15 cellular contexts compared by ENCODE assay signal in the genomic region with DNA sequence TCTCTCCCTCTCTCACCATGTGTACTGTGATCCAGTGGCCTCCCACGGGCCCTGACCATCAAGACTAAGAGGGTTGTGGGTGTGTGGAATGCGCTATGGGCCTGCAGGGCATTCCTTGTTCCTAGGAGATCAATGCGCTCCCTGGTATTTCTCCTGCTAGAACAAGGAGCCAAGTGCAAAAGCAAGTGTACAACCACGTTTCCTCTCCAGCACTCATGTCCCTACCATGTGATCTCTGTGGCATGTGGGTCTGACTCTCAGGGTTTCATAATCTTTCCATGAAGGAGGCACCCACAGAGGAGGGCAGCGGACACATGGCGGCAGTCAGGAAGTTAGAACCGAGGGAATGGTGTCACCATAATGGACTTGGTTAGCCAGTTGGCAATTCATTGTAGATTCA.
DNase-seq lines count a peak whose midpoint lies in the region; ATAC-seq, FAIRE-seq and TF ChIP-seq lines count a peak whose summit lies in the region.
"Had no signal": no experiment of that assay in that cellular context is flagged by ENCODE, and none has a peak within 500 bp of the region (broad histone marks: within the 10 kb centered on the region; RNA-seq: fewer than 3 reads in every experiment).

No MANE protein-coding gene starts in this region.

- H4K91ac ChIP-seq in trophoblast cell (ENCODE audit: low read depth, low read length) = no peak overlapping the region

- DNase-seq in HepG2 (ENCODE audit: low spot score) (no peak), right lobe of liver (no peak), foreskin melanocyte (peak; percentile 3), trophoblast cell (peak; percentile 79 to 88), NCI-H1417 treated with DMSO at 0.1 percent for 48 hours (lab: John Stamatoyannopoulos, UW) (no peak), HT-29 (ENCODE audit: low spot score) (no peak)
- no peak for DNase-seq in NK-92 treated with Interleukin-12 subunit alpha and Interleukin-12 subunit beta, amount 100 ng/mL, for 24 hours (lab: John Stamatoyannopoulos, UW)
- DNase-seq: ACHN; CD4-positive, CD25-positive, alpha-beta regulatory T cell; DMS53; HCEC 1CT; NCI-H1092 treated with DMSO at 0.1 percent for 48 hours; NCI-H187 had no signal

- no peak overlapping the region for H4K12ac ChIP-seq in trophoblast cell (ENCODE audit: low read depth, low read length)

- no peak for TF ChIP-seq EP300 in HepG2 (IDR thresholded peaks at IDR 0.05; ENCODE audit: low read depth in 2 of 2, low read length in 2 of 2)
- TF ChIP-seq EP300 in HepG2 (CRISPR knock-in tag; IDR thresholded peaks at IDR 0.05; ENCODE audit: borderline replicate concordance) = no peak

- no peak overlapping the region for H3K18ac ChIP-seq in trophoblast cell (ENCODE audit: low read length)

- no peak overlapping the region for H2BK12ac ChIP-seq in trophoblast cell (ENCODE audit: low read length)

- ATAC-seq in HepG2 (no peak), right lobe of liver (no peak), HG03521 (IDR thresholded peaks at IDR 0.05; ENCODE audit: unreplicated experiment) (no peak)

- H2BK5ac ChIP-seq in trophoblast cell (ENCODE audit: low read depth, low read length, poor library complexity) = no peak overlapping the region

- H3K4me2 ChIP-seq in HepG2 (ENCODE audit: low read depth, low read length) (no peak overlapping the region), trophoblast cell (ENCODE audit: low read length) (no peak overlapping the region)

- H3K4ac ChIP-seq in trophoblast cell (ENCODE audit: low read depth, low read length) = no peak overlapping the region

- no peak for TF ChIP-seq CTCF in HepG2 (CRISPR knock-in tag; IDR thresholded peaks at IDR 0.05)
- no peak for TF ChIP-seq CTCF in right lobe of liver (IDR thresholded peaks at IDR 0.05)

- H3K9me3 ChIP-seq in HepG2 (ENCODE audit: low read length) (no peaks in the 10 kb centered on the region), right lobe of liver (no peaks in the 10 kb centered on the region), trophoblast cell (ENCODE audit: insufficient read depth, low read depth, low read length) (peaks cover 2% of the 10 kb centered on the region)

- intact Hi-C loops in HepG2 (cut with micrococcal nuclease; ENCODE audit: unreplicated experiment) (no loop called here), right lobe of liver (cut with DNase I) (no loop called here)

- H4K20me1 ChIP-seq in HepG2 (ENCODE audit: insufficient read depth, low read length) = no peaks in the 10 kb centered on the region

- H2BK120ac ChIP-seq in trophoblast cell (ENCODE audit: insufficient read depth, low read length, poor library complexity) = no peak overlapping the region

- H2AFZ ChIP-seq in HepG2 (ENCODE audit: low read length) = no peak overlapping the region
- H2AFZ ChIP-seq in trophoblast cell (ENCODE audit: insufficient read depth, low read length, poor library complexity) = no peak overlapping the region

- H3K9ac ChIP-seq in HepG2 (ENCODE audit: insufficient read depth, low read depth, low read length) = no peak overlapping the region
- H3K9ac ChIP-seq in trophoblast cell (ENCODE audit: low read length) = no peak overlapping the region

- 61% methylated on average over 6 of the region's 7 CpGs for WGBS in HepG2 (ENCODE audit: low lambda C conversion rate)
- 88% methylated on average over 5 of the region's 7 CpGs for WGBS in right lobe of liver (ENCODE audit: insufficient coverage, low coverage, low lambda C conversion rate, missing lambda C conversion rate)
- WGBS in trophoblast cell (ENCODE audit: extremely low coverage, insufficient coverage, insufficient read length) = no CpG with 5 or more reads among the region's 7 CpGs

- FAIRE-seq in HepG2 (lab: Jason Lieb, UNC) = no peak
- FAIRE-seq: HTR-8/SVneo had no signal

- no peak overlapping the region for H3K27ac ChIP-seq in HepG2 (ENCODE audit: extremely low read length, insufficient read depth, low read length)
- H3K27ac ChIP-seq in right lobe of liver = no peak overlapping the region
- H3K27ac ChIP-seq in trophoblast cell (ENCODE audit: low read depth, low read length) = no peak overlapping the region

- H3K4me1 ChIP-seq in HepG2 (ENCODE audit: insufficient read depth, low read length) (peaks cover 18% of the 10 kb centered on the region), right lobe of liver (peaks cover 0 to 15% (median 0%) of the 10 kb centered on the region in 4 donors), trophoblast cell (ENCODE audit: control insufficient read depth in 1 of 2, insufficient read depth in 2 of 2, low read length in 2 of 2) (peaks cover 5 to 9% of the 10 kb centered on the region in 2 experiments)

- no peaks in the 10 kb centered on the region for H3K79me1 ChIP-seq in trophoblast cell (ENCODE audit: low read length)

- TF ChIP-seq POLR2A in HepG2 (IDR thresholded peaks at IDR 0.05; ENCODE audit: insufficient read depth in 1 of 2, low read depth in 2 of 2, low read length in 2 of 2) (no peak), right lobe of liver (IDR thresholded peaks at IDR 0.05) (no peak)

- CTCF ChIA-PET in HepG2 (lab: Yijun Ruan, JAX; ENCODE audit: low intra/inter-chr PET ratio, low total read pairs) = no interaction called here

- no peaks in the 10 kb centered on the region for H3K36me3 ChIP-seq in HepG2 (replicated peaks in 1 of 2; ENCODE audit: control insufficient read depth in 1 of 2, insufficient read depth in 2 of 2, low read length in 2 of 2)
- no peaks in the 10 kb centered on the region for H3K36me3 ChIP-seq in right lobe of liver
- no peaks in the 10 kb centered on the region for H3K36me3 ChIP-seq in trophoblast cell (ENCODE audit: control insufficient read depth in 1 of 2, insufficient read depth in 2 of 2, low read length in 2 of 2)

- no peak overlapping the region for H3K23ac ChIP-seq in trophoblast cell (ENCODE audit: low read length)

- H3K79me2 ChIP-seq in HepG2 (ENCODE audit: insufficient read depth, low read length) (no peaks in the 10 kb centered on the region), trophoblast cell (ENCODE audit: control insufficient read depth, insufficient read depth, low read length, poor library complexity) (no peaks in the 10 kb centered on the region)

- no peak overlapping the region for H4K8ac ChIP-seq in trophoblast cell (ENCODE audit: low read depth, low read length)

- H3K4me3 ChIP-seq in HepG2 (replicated peaks in 1 of 3; ENCODE audit: insufficient read depth in 1 of 3, low read depth in 2 of 3, low read length in 3 of 3) (no peak overlapping the region), right lobe of liver (no peak overlapping the region), trophoblast cell (ENCODE audit: low read depth, low read length) (no peak overlapping the region)

- BruUV-seq in HepG2 (replicated peaks; lab: Mats Ljungman, UMichigan) = no TSS peak

- H3K27me3 ChIP-seq in HepG2 (ENCODE audit: control insufficient read depth in 1 of 2, insufficient read depth in 2 of 2, low read length in 2 of 2) (peaks cover 0 to 2% of the 10 kb centered on the region in 2 experiments; a peak in 1 of 5 replicates), right lobe of liver (no peaks in the 10 kb centered on the region), trophoblast cell (ENCODE audit: insufficient read depth, low read length) (no peaks in the 10 kb centered on the region)

- TF ChIP-seq RAD21 in HepG2 (CRISPR knock-in tag; IDR thresholded peaks at IDR 0.05) = no peak

- no peak overlapping the region for H2AK5ac ChIP-seq in trophoblast cell (ENCODE audit: low read length)

- H3K14ac ChIP-seq in trophoblast cell (ENCODE audit: low read length) = no peak overlapping the region

- POLR2A ChIA-PET in HepG2 (lab: Yijun Ruan, JAX) = no interaction called here

- in situ Hi-C loops in HepG2 (cut with HindIII; ENCODE audit: extremely low pct_ligation_motif_present, low pct_unique_long_range_greater_than_20kb) = no loop called here

TF ChIP-seq in HepG2, 621 proteins besides CTCF, POLR2A, EP300 and RAD21 (continues in another document):
- TF ChIP-seq MIXL1 (CRISPR knock-in tag; IDR thresholded peaks at IDR 0.05) (no peak), ZNF678 (CRISPR knock-in tag; IDR thresholded peaks at IDR 0.05) (no peak), KLF12 (CRISPR knock-in tag; IDR thresholded peaks at IDR 0.05; ENCODE audit: borderline replicate concordance) (no peak)
- TF ChIP-seq, protein P1, sequence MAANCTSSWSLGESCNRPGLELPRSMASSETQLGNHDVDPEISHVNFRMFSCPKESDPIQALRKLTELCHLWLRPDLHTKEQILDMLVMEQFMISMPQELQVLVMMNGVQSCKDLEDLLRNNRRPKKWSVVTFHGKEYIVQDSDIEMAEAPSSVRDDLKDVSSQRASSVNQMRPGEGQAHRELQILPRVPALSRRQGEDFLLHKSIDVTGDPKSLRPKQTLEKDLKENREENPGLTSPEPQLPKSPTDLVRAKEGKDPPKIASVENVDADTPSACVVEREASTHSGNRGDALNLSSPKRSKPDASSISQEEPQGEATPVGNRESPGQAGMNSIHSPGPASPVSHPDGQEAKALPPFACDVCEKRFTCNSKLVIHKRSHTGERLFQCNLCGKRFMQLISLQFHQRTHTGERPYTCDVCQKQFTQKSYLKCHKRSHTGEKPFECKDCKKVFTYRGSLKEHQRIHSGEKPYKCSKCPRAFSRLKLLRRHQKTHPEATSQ (CRISPR knock-in tag; IDR thresholded peaks at IDR 0.05; ENCODE audit: borderline replicate concordance) = no peak
- TF ChIP-seq, protein P2, sequence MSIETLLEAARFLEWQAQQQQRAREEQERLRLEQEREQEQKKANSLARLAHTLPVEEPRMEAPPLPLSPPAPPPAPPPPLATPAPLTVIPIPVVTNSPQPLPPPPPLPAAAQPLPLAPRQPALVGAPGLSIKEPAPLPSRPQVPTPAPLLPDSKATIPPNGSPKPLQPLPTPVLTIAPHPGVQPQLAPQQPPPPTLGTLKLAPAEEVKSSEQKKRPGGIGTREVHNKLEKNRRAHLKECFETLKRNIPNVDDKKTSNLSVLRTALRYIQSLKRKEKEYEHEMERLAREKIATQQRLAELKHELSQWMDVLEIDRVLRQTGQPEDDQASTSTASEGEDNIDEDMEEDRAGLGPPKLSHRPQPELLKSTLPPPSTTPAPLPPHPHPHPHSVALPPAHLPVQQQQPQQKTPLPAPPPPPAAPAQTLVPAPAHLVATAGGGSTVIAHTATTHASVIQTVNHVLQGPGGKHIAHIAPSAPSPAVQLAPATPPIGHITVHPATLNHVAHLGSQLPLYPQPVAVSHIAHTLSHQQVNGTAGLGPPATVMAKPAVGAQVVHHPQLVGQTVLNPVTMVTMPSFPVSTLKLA (IDR thresholded peaks at IDR 0.05) = peak; percentile 28; the same call in 1 of the 2 replicates
- TF ChIP-seq, protein P3, sequence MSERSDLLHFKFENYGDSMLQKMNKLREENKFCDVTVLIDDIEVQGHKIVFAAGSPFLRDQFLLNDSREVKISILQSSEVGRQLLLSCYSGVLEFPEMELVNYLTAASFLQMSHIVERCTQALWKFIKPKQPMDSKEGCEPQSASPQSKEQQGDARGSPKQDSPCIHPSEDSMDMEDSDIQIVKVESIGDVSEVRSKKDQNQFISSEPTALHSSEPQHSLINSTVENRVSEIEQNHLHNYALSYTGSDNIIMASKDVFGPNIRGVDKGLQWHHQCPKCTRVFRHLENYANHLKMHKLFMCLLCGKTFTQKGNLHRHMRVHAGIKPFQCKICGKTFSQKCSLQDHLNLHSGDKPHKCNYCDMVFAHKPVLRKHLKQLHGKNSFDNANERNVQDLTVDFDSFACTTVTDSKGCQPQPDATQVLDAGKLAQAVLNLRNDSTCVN (CRISPR knock-in tag; IDR thresholded peaks at IDR 0.05; ENCODE audit: borderline replicate concordance) = no peak

Comparison
In these comparisons a context has a peak if more than half of its experiments do, and no peak if none do; other contexts are left out.
1. DNase-seq: peak in foreskin melanocyte (single experiment) and trophoblast cell (2 of 2); none in HepG2 (single experiment), right lobe of liver (0 of 3), NCI-H1417 treated with DMSO at 0.1 percent for 48 hours (single experiment), HT-29 (single experiment) and NK-92 treated with Interleukin-12 subunit alpha and Interleukin-12 subunit beta, amount 100 ng/mL, for 24 hours (single experiment).